14 cellular contexts compared by ENCODE assay signal in the genomic region with DNA sequence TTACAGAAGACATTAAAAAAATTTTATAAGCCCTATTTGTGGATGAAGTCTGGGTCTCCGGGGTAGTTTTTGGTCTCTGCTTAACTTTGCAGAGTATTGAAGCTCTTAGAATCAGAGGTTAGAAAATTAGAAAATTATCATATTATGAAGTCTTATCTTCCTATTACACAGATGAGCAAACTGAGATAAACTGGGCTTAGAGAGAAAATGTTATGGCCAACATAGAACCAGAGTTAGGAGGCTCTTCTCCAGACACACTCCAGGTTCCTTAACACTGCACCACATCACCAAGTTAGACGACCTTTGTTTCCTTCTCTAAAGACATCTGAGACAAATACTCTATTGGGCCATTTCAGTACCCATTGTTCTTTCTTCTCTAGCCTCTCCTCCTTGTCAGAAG. TPM values are rescaled to one million over a fixed set of nuclear protein-coding genes. Genes with fewer than 3 reads are reported as not detected.
DNase-seq lines count a peak whose midpoint lies in the region; ATAC-seq and TF ChIP-seq lines count a peak whose summit lies in the region.
"Had no signal": no experiment of that assay in that cellular context is flagged by ENCODE, and none has a peak within 500 bp of the region (broad histone marks: within the 10 kb centered on the region; RNA-seq: fewer than 3 reads in every experiment).

No MANE protein-coding gene starts in this region.

- DNase-seq in spleen (no peak), Peyer's patch (no peak), natural killer cell (no peak)
- DNase-seq: dorsolateral prefrontal cortex, KG1, NCI-H187, NCI-H82, WERI-Rb-1 had no signal

- H3K27me3 Mint-ChIP-seq in IgD-negative memory B cell (no peaks in the 10 kb centered on the region), natural killer cell (ENCODE audit: low read depth in 2 of 2) (no peaks in the 10 kb centered on the region)

- peaks cover 5 to 80% (median 26%) of the 10 kb centered on the region in 6 donors for H3K4me1 ChIP-seq in spleen
- H3K4me1 ChIP-seq in Peyer's patch, result peaks cover 0 to 16% (median 5%) of the 10 kb centered on the region in 4 donors

- TF ChIP-seq POLR2A in spleen (IDR thresholded peaks at IDR 0.05) (no peak), Peyer's patch (IDR thresholded peaks at IDR 0.05) (no peak)

- WGBS in spleen, 5 donors, result 74 to 78% (median 77%) methylated on average over 2 of the region's 2 CpGs

- H3K27me3 ChIP-seq in spleen (replicated peaks in 1 of 7) (no peaks in the 10 kb centered on the region), Peyer's patch (no peaks in the 10 kb centered on the region)
- H3K27me3 ChIP-seq: dorsolateral prefrontal cortex, SJCRH30, tibial nerve had no signal

- H3K27ac ChIP-seq in spleen (peak overlapping the region; percentile 29 to 83 (median 66)), Peyer's patch (peak overlapping the region in 2 of 4 donors; percentile 34 to 68)
- H3K27ac ChIP-seq: dorsolateral prefrontal cortex, SJCRH30, WERI-Rb-1 had no signal

- H3K4me1 Mint-ChIP-seq in IgD-negative memory B cell, result peaks cover 53 to 80% (median 67%) of the 10 kb centered on the region in 3 donors
- peaks cover 16 to 17% of the 10 kb centered on the region in 2 donors for H3K4me1 Mint-ChIP-seq in natural killer cell

- H3K36me3 ChIP-seq in spleen (peaks cover 0 to 9% (median under 1%) of the 10 kb centered on the region in 6 donors), Peyer's patch (no peaks in the 10 kb centered on the region)
- H3K36me3 ChIP-seq: SJCRH30, WERI-Rb-1 had no signal

- peak overlapping the region; percentile 75 to 94 (median 93) for H3K27ac Mint-ChIP-seq in IgD-negative memory B cell
- no peak overlapping the region for H3K27ac Mint-ChIP-seq in natural killer cell

- no peaks in the 10 kb centered on the region for H3K9me3 Mint-ChIP-seq in IgD-negative memory B cell
- H3K9me3 Mint-ChIP-seq in natural killer cell, result peaks cover 0 to 3% of the 10 kb centered on the region in 2 donors

- H3K9me3 ChIP-seq in spleen (no peaks in the 10 kb centered on the region), Peyer's patch (no peaks in the 10 kb centered on the region)
- H3K9me3 ChIP-seq: SJCRH30 had no signal

- TF ChIP-seq CTCF in spleen (IDR thresholded peaks at IDR 0.05 in 8 of 11, conservative IDR thresholded peaks at IDR 0.05 in 3 of 11) (no peak), Peyer's patch (IDR thresholded peaks at IDR 0.05) (no peak), natural killer cell (IDR thresholded peaks at IDR 0.05) (no peak)

- H3K36me3 Mint-ChIP-seq in IgD-negative memory B cell, result peaks cover 7% of the 10 kb centered on the region
- H3K36me3 Mint-ChIP-seq in natural killer cell, result no peaks in the 10 kb centered on the region

- H3K4me3 Mint-ChIP-seq in IgD-negative memory B cell (peak overlapping the region; percentile 38 to 84 (median 54)), natural killer cell (no peak overlapping the region)

- ATAC-seq in GM19397 (IDR thresholded peaks at IDR 0.05; ENCODE audit: unreplicated experiment) (peak; percentile 25), HG02798 (IDR thresholded peaks at IDR 0.05; ENCODE audit: poor library complexity, unreplicated experiment) (peak; percentile 23), natural killer cell (no peak), HG03469 (IDR thresholded peaks at IDR 0.05; ENCODE audit: unreplicated experiment) (no peak)

- H3K4me3 ChIP-seq in spleen (no peak overlapping the region), Peyer's patch (no peak overlapping the region)
- H3K4me3 ChIP-seq: dorsolateral prefrontal cortex, SJCRH30, tibial nerve had no signal

- intact Hi-C loops in spleen (cut with DNase I; ENCODE audit: low total_unique reads) (no loop called here), natural killer cell (cut with micrococcal nuclease) (no loop called here)

RNA-seq across cellular contexts. Expression of a gene that starts 36.7 kb away (rescaled TPM):
- polyA plus RNA-seq in IgD-negative memory B cell (1.4 TPM), spleen (1 to 10 TPM in 2 of 3 donors, under 1 TPM in 1; 0.96 to 3.2 (median 1.5) TPM)
- total RNA-seq in spleen (1 to 10 TPM; 1.2 to 6.2 (median 2.5) TPM), Peyer's patch (1 to 10 TPM; 2.7 to 5.1 (median 4.2) TPM), natural killer cell (1 to 10 TPM; 5.0 to 5.7 (median 5.4) TPM)

RNA-seq across cellular contexts. Expression of a gene that starts 57.2 kb away (rescaled TPM):
- polyA plus RNA-seq in IgD-negative memory B cell (70.7 TPM), spleen (10 to 100 TPM in 2 of 3 donors, 1 to 10 TPM in 1; 9.5 to 14.7 (median 13.6) TPM)
- total RNA-seq in spleen (10 to 100 TPM; 38.6 to 89.9 (median 50.5) TPM), Peyer's patch (10 to 100 TPM; 34.7 to 85.5 (median 56.5) TPM), natural killer cell (10 to 100 TPM; 39.9 to 58.0 (median 56.5) TPM)

Comparison
In these comparisons a context has a peak if more than half of its experiments do, and no peak if none do; other contexts are left out.
1. ATAC-seq: peak in GM19397 (single experiment) and HG02798 (single experiment); none in natural killer cell (0 of 3) and HG03469 (single experiment).
2. H3K27ac Mint-ChIP-seq: peak in IgD-negative memory B cell (3 of 3); none in natural killer cell (0 of 2).